In genomic region chr4:6873792-6874461, GRCh38 we compare ENCODE assay signal across 8 cellular contexts. TPM values are rescaled to one million over a fixed set of nuclear protein-coding genes. Genes with fewer than 3 reads are reported as not detected.
DNase-seq lines count a peak whose midpoint lies in the region; ATAC-seq and TF ChIP-seq lines count a peak whose summit lies in the region.

No MANE protein-coding gene starts in this region.

- WGBS in testis, 2 donors = 68 to 70% methylated on average over 3 of the region's 3 CpGs

- POLR2A ChIA-PET in OCI-LY7 (lab: Charles Lee) = interaction anchor here (0.6 to 1.9 kb wide), 6 partner anchors 19 to 156 kb away, joined by 3 to 10 read pairs (median 3); no protein-coding TSS in a partner anchor

- H3K27me3 ChIP-seq in testis = no peaks in the 10 kb centered on the region

- H3K79me2 ChIP-seq in OCI-LY7 (ENCODE audit: insufficient read depth, low read depth, low read length) = no peaks in the 10 kb centered on the region

- H3K36me3 ChIP-seq in OCI-LY7 (ENCODE audit: insufficient read depth, low read length) = peaks cover 13% of the 10 kb centered on the region; the same call in 1 of the 2 replicates
- H3K36me3 ChIP-seq in testis (ENCODE audit: low read depth, missing control alignments) = no peaks in the 10 kb centered on the region

- H3K4me1 ChIP-seq in OCI-LY7 (ENCODE audit: insufficient read depth, low read length, poor library complexity, severe bottlenecking) (no peaks in the 10 kb centered on the region), testis (no peaks in the 10 kb centered on the region)

- no peak overlapping the region for H3K4me3 ChIP-seq in OCI-LY7 (ENCODE audit: low read depth, low read length, poor library complexity, severe bottlenecking)
- no peak overlapping the region for H3K4me3 ChIP-seq in fibroblast of pulmonary artery (replicated peaks; ENCODE audit: low read depth, low read length)
- no peak overlapping the region for H3K4me3 ChIP-seq in testis

- H4K20me1 ChIP-seq in OCI-LY7 (ENCODE audit: insufficient read depth, low read length) = no peaks in the 10 kb centered on the region

- ATAC-seq in HG02759 (IDR thresholded peaks at IDR 0.05; ENCODE audit: unreplicated experiment) (peak; percentile 80), omental fat pad (ENCODE audit: low FRiP score) (peak; percentile 34)

- no TSS peak for BruUV-seq in OCI-LY7 (replicated peaks; lab: Mats Ljungman, UMichigan)

- DNase-seq in GM03348 (ENCODE audit: low spot score) (peak; percentile 66), OCI-LY7 (ENCODE audit: low spot score) (peak; percentile 79), fibroblast of pulmonary artery (ENCODE audit: low read depth) (peak; percentile 77), omental fat pad (ENCODE audit: low spot score) (peak; percentile 67), testis (peak; percentile 85), NCI-H128 (lab: John Stamatoyannopoulos, UW; ENCODE audit: unreplicated experiment) (no peak)
- DNase-seq in activated T-cell treated with anti-CD3 and anti-CD28 coated beads, Interleukin-2, amount 50 U/mL, for 48 hours = peak; percentile 85 to 86

- H3K4me2 ChIP-seq in OCI-LY7 (ENCODE audit: low read length) = no peak overlapping the region

- H3K9me3 ChIP-seq in OCI-LY7 (ENCODE audit: low read length) (no peaks in the 10 kb centered on the region), testis (no peaks in the 10 kb centered on the region)

- no peaks in the 10 kb centered on the region for H3K9me2 ChIP-seq in OCI-LY7 (ENCODE audit: insufficient read depth, low read length)

- H3K27ac ChIP-seq in OCI-LY7 (ENCODE audit: low read depth, low read length, poor library complexity, severe bottlenecking) (no peak overlapping the region), testis (no peak overlapping the region)

- CTCF ChIA-PET in OCI-LY7 (lab: Charles Lee; ENCODE audit: unreplicated experiment) = interaction anchor here (0.6 to 2.1 kb wide), 6 partner anchors 20 to 172 kb away, joined by 3 to 5 read pairs (median 4); no protein-coding TSS in a partner anchor

- H2AFZ ChIP-seq in OCI-LY7 (ENCODE audit: low read length) = no peak overlapping the region

- intact Hi-C loops in OCI-LY7 (cut with micrococcal nuclease; ENCODE audit: unreplicated experiment) (loop anchor here (1.0 kb wide), 2 partner anchors 91 to 154 kb away; no protein-coding TSS in a partner anchor), testis (cut with DNase I; ENCODE audit: low total_unique reads) (loop anchor here (5.0 kb wide), 1 partner anchor 152 kb away; no protein-coding TSS in a partner anchor)

- no peak for TF ChIP-seq POLR2A in testis (IDR thresholded peaks at IDR 0.05)

- TF ChIP-seq CTCF in OCI-LY7 (conservative IDR thresholded peaks at IDR 0.05; ENCODE audit: low read length) (peak; percentile 93), fibroblast of pulmonary artery (IDR thresholded peaks at IDR 0.05; ENCODE audit: low read length, missing control alignments) (peak; percentile 92), omental fat pad (IDR thresholded peaks at IDR 0.05) (peak in 1 of 3 donors; percentile 39), testis (IDR thresholded peaks at IDR 0.05) (peak; percentile 75 to 87 (median 85))

RNA-seq across cellular contexts. Expression of gene TBC1D14, which starts 35.7 kb away (rescaled TPM):
- 35.6 and 38.4 TPM in 2 replicates for total RNA-seq in OCI-LY7 (2014; rRNA removed; shearing (Covaris generic))
- total RNA-seq in OCI-LY7 (2022) = 44.1 and 50.4 TPM in 2 replicates
- total RNA-seq in omental fat pad = 10 to 100 TPM; 38.0 to 58.2 (median 56.8) TPM
- 10 to 100 TPM; 87.6 to 98.8 TPM for total RNA-seq in testis
- polyA plus RNA-seq in testis (ENCODE audit: insufficient read depth, low read depth, low replicate concordance) = 78.0 TPM
